In genomic region chr16:66918803-66919568, GRCh38 we compare ENCODE assay signal across 1 cellular context.
A peak's percentile ranks its signal among the peaks of the same experiment; 100 is the strongest.
TF ChIP-seq lines count a peak whose summit lies in the region.

Gene CDH16, minus strand, starts transcription at chr16:66918885. Its CDS starts 820 bp downstream, at chr16:66918065.

TF ChIP-seq in HepG2, 621 proteins besides CTCF, POLR2A, EP300 and RAD21 (continued from another document and continues in another):
- no peak for TF ChIP-seq ZNF513 (CRISPR knock-in tag; conservative IDR thresholded peaks at IDR 0.05)
- no peak for TF ChIP-seq ZNF841 (CRISPR knock-in tag; IDR thresholded peaks at IDR 0.05; ENCODE audit: borderline replicate concordance)
- TF ChIP-seq ZNF878 (CRISPR knock-in tag; IDR thresholded peaks at IDR 0.05), result no peak
- no peak for TF ChIP-seq RFXANK (CRISPR knock-in tag; IDR thresholded peaks at IDR 0.05)
- TF ChIP-seq ISL2 (CRISPR knock-in tag; IDR thresholded peaks at IDR 0.05), result no peak
- TF ChIP-seq ZNF598 (CRISPR knock-in tag; IDR thresholded peaks at IDR 0.05; ENCODE audit: borderline replicate concordance), result no peak
- no peak for TF ChIP-seq FUBP1 (CRISPR knock-in tag; IDR thresholded peaks at IDR 0.05; ENCODE audit: borderline replicate concordance)
- no peak for TF ChIP-seq NFATC3 (CRISPR knock-in tag; IDR thresholded peaks at IDR 0.05)
- TF ChIP-seq AHDC1 (CRISPR knock-in tag; IDR thresholded peaks at IDR 0.05; ENCODE audit: borderline replicate concordance), result no peak
- no peak for TF ChIP-seq MYC (CRISPR knock-in tag; IDR thresholded peaks at IDR 0.05; ENCODE audit: borderline replicate concordance)
- TF ChIP-seq KDM4B (CRISPR knock-in tag; IDR thresholded peaks at IDR 0.05), result no peak
- TF ChIP-seq ZBTB49 (CRISPR knock-in tag; IDR thresholded peaks at IDR 0.05; ENCODE audit: borderline replicate concordance), result no peak
- no peak for TF ChIP-seq POLR2AphosphoS5 (IDR thresholded peaks at IDR 0.05; ENCODE audit: low read depth, low read length)
- no peak for TF ChIP-seq ZNF589 (CRISPR knock-in tag; conservative IDR thresholded peaks at IDR 0.05)
- no peak for TF ChIP-seq TOE1 (CRISPR knock-in tag; IDR thresholded peaks at IDR 0.05)
- TF ChIP-seq MBD4 (IDR thresholded peaks at IDR 0.05; ENCODE audit: borderline replicate concordance, low read length), result no peak
- no peak for TF ChIP-seq ZBTB14 (CRISPR knock-in tag; IDR thresholded peaks at IDR 0.05)
- TF ChIP-seq MYNN (CRISPR knock-in tag; IDR thresholded peaks at IDR 0.05; ENCODE audit: low read depth), result no peak
- TF ChIP-seq ZNF772 (CRISPR knock-in tag; IDR thresholded peaks at IDR 0.05), result no peak; the same call in 1 of the 2 replicates
- no peak for TF ChIP-seq ZSCAN20 (CRISPR knock-in tag; IDR thresholded peaks at IDR 0.05; ENCODE audit: borderline replicate concordance)
- TF ChIP-seq NFE2L2 (IDR thresholded peaks at IDR 0.05; ENCODE audit: low read length), result no peak
- no peak; the same call in 1 of the 2 replicates for TF ChIP-seq ZNF839 (CRISPR knock-in tag; IDR thresholded peaks at IDR 0.05; ENCODE audit: borderline replicate concordance)
- no peak for TF ChIP-seq TFAP4 (IDR thresholded peaks at IDR 0.05; ENCODE audit: borderline replicate concordance, low read depth)
- TF ChIP-seq CHD4 (IDR thresholded peaks at IDR 0.05; ENCODE audit: borderline replicate concordance, low read length), result no peak
- TF ChIP-seq SNRNP70 (IDR thresholded peaks at IDR 0.05; ENCODE audit: low read depth, low read length), result no peak
- no peak for TF ChIP-seq SP5 (CRISPR knock-in tag; IDR thresholded peaks at IDR 0.05; ENCODE audit: borderline replicate concordance, low read depth)
- no peak for TF ChIP-seq MED8 (CRISPR knock-in tag; IDR thresholded peaks at IDR 0.05; ENCODE audit: insufficient replicate concordance)
- TF ChIP-seq NPAS2 (CRISPR knock-in tag; IDR thresholded peaks at IDR 0.05; ENCODE audit: borderline replicate concordance), result no peak
- TF ChIP-seq ATF7 (IDR thresholded peaks at IDR 0.05), result no peak
- TF ChIP-seq ATF7 (CRISPR knock-in tag; IDR thresholded peaks at IDR 0.05), result no peak
- 0 out of 2 replicates have a peak, but pooled peaks have one; percentile 23 for TF ChIP-seq MXD1 (CRISPR knock-in tag; IDR thresholded peaks at IDR 0.05)
- TF ChIP-seq YEATS2 (CRISPR knock-in tag; IDR thresholded peaks at IDR 0.05; ENCODE audit: borderline replicate concordance), result no peak
- no peak for TF ChIP-seq CC2D1A (CRISPR knock-in tag; IDR thresholded peaks at IDR 0.05)
- no peak for TF ChIP-seq NFKBIZ (CRISPR knock-in tag; IDR thresholded peaks at IDR 0.05)
- TF ChIP-seq ZNF687 (CRISPR knock-in tag; IDR thresholded peaks at IDR 0.05), result peak; percentile 43
- no peak for TF ChIP-seq ZNF224 (CRISPR knock-in tag; IDR thresholded peaks at IDR 0.05)
- no peak for TF ChIP-seq ZNF781 (CRISPR knock-in tag; IDR thresholded peaks at IDR 0.05; ENCODE audit: borderline replicate concordance, not compliant biosample characterization)
- no peak for TF ChIP-seq THAP11 (CRISPR knock-in tag; IDR thresholded peaks at IDR 0.05)
- TF ChIP-seq GMEB2 (CRISPR knock-in tag; IDR thresholded peaks at IDR 0.05; ENCODE audit: low read depth), result no peak
- TF ChIP-seq ZNF746 (CRISPR knock-in tag; IDR thresholded peaks at IDR 0.05), result no peak
- TF ChIP-seq ZBTB3 (CRISPR knock-in tag; IDR thresholded peaks at IDR 0.05; ENCODE audit: borderline replicate concordance, low read depth), result no peak
- TF ChIP-seq IRF1 (CRISPR knock-in tag; IDR thresholded peaks at IDR 0.05; ENCODE audit: low read depth), result no peak
- TF ChIP-seq MZF1 (CRISPR knock-in tag; IDR thresholded peaks at IDR 0.05; ENCODE audit: borderline replicate concordance), result no peak
- TF ChIP-seq GLI4 (CRISPR knock-in tag; IDR thresholded peaks at IDR 0.05; ENCODE audit: borderline replicate concordance), result no peak
